Comparison of ENCODE assay signal across 5 cellular contexts in genomic region chr11:133277886-133278285, GRCh38.
"Had no signal": no experiment of that assay in that cellular context is flagged by ENCODE, and none has a peak within 500 bp of the region (broad histone marks: within the 10 kb centered on the region; RNA-seq: fewer than 3 reads in every experiment).

No MANE protein-coding gene starts in this region.

- ATAC-seq: HepG2, K562 had no signal

- DNase-seq: IMR-90, KBM-7, KG1 had no signal
